In genomic region chr5:74243634-74244033, GRCh38 we compare ENCODE assay signal across 15 cellular contexts.
DNase-seq lines count a peak whose midpoint lies in the region; ATAC-seq and TF ChIP-seq lines count a peak whose summit lies in the region.
"Had no signal": no experiment of that assay in that cellular context is flagged by ENCODE, and none has a peak within 500 bp of the region (broad histone marks: within the 10 kb centered on the region; RNA-seq: fewer than 3 reads in every experiment).

No MANE protein-coding gene starts in this region.

- no peaks in the 10 kb centered on the region for H3K27me3 ChIP-seq in RWPE2 (ENCODE audit: insufficient read depth, poor library complexity, severe bottlenecking)
- H3K27me3 ChIP-seq: transverse colon had no signal

- intact Hi-C loops in sciatic nerve (cut with DNase I): no loop called here

- peaks cover 47% of the 10 kb centered on the region for H3K4me1 ChIP-seq in RWPE2 (ENCODE audit: insufficient read depth, poor library complexity, severe bottlenecking)
- H3K4me1 ChIP-seq: transverse colon had no signal

- DNase-seq in NCI-H2196 (lab: John Stamatoyannopoulos, UW; ENCODE audit: unreplicated experiment) (peak; percentile 1), NCI-H2196 treated with DMSO at 0.1 percent for 48 hours (lab: John Stamatoyannopoulos, UW; ENCODE audit: unreplicated experiment) (no peak), RWPE2 (ENCODE audit: low spot score) (no peak), fibroblast of mammary gland (ENCODE audit: low read depth) (peak; percentile 25), sciatic nerve (ENCODE audit: low spot score) (no peak), kidney glomerular epithelial cell (lab: John Stamatoyannopoulos, UW) (no peak), HPDE6-E6E7 (ENCODE audit: extremely low spot score) (no peak)
- no peak for DNase-seq in stimulated activated CD4-positive, alpha-beta T cell treated with anti-CD3 and anti-CD28 coated beads, Interleukin-4, amount 100 ng/mL, for 24 hours
- DNase-seq: activated CD4-positive, alpha-beta memory T cell treated with anti-CD3 and anti-CD28 coated beads for 36 hours; activated naive CD8-positive, alpha-beta T cell treated with anti-CD3 and anti-CD28 coated beads, Interleukin-2, amount 50 U/mL, for 24 hours; activated T-cell treated with anti-CD3 and anti-CD28 coated beads, Interleukin-2, amount 50 U/mL, for 72 hours; right cardiac atrium; transverse colon had no signal

- H3K4me3 ChIP-seq in RWPE2 (ENCODE audit: severe bottlenecking) (no peak overlapping the region), fibroblast of mammary gland (ENCODE audit: control insufficient read depth, low read depth, low read length) (no peak overlapping the region)
- H3K4me3 ChIP-seq: A549, GM12878, transverse colon had no signal

- no peaks in the 10 kb centered on the region for H3K36me3 ChIP-seq in RWPE2 (ENCODE audit: low read depth)
- H3K36me3 ChIP-seq: transverse colon had no signal

- peak overlapping the region; percentile 98 for H3K27ac ChIP-seq in RWPE2 (ENCODE audit: poor library complexity, severe bottlenecking)
- H3K27ac ChIP-seq: A549, transverse colon had no signal

- ATAC-seq in RWPE2 (ENCODE audit: low read depth) (peak; percentile 30; the same call in 2 of the 3 replicates), sciatic nerve (no peak)
- ATAC-seq: A549; activated naive CD8-positive, alpha-beta T cell treated with anti-CD3 and anti-CD28 coated beads, Interleukin-2, amount 50 U/mL, for 24 hours; activated T-cell treated with anti-CD3 and anti-CD28 coated beads, Interleukin-2, amount 50 U/mL, for 72 hours; GM12878; right cardiac atrium had no signal

- no peak for TF ChIP-seq CTCF in RWPE2 (IDR thresholded peaks at IDR 0.05; ENCODE audit: poor library complexity, severe bottlenecking)
- TF ChIP-seq CTCF in fibroblast of mammary gland (conservative IDR thresholded peaks at IDR 0.05; ENCODE audit: control insufficient read depth, insufficient read depth, low read depth, low read length): no peak

- H3K9me3 ChIP-seq in RWPE2 (ENCODE audit: severe bottlenecking): no peaks in the 10 kb centered on the region
- H3K9me3 ChIP-seq: A549, transverse colon had no signal

Comparison
In these comparisons a context has a peak if more than half of its experiments do, and no peak if none do; other contexts are left out.
1. DNase-seq: peak in NCI-H2196 (single experiment) and fibroblast of mammary gland (single experiment); none in NCI-H2196 treated with DMSO at 0.1 percent for 48 hours (single experiment), RWPE2 (single experiment), sciatic nerve (single experiment), kidney glomerular epithelial cell (single experiment), stimulated activated CD4-positive, alpha-beta T cell treated with anti-CD3 and anti-CD28 coated beads, Interleukin-4, amount 100 ng/mL, for 24 hours (single experiment) and HPDE6-E6E7 (single experiment).